ENCODE assay signal across 14 cellular contexts in the genomic region with DNA sequence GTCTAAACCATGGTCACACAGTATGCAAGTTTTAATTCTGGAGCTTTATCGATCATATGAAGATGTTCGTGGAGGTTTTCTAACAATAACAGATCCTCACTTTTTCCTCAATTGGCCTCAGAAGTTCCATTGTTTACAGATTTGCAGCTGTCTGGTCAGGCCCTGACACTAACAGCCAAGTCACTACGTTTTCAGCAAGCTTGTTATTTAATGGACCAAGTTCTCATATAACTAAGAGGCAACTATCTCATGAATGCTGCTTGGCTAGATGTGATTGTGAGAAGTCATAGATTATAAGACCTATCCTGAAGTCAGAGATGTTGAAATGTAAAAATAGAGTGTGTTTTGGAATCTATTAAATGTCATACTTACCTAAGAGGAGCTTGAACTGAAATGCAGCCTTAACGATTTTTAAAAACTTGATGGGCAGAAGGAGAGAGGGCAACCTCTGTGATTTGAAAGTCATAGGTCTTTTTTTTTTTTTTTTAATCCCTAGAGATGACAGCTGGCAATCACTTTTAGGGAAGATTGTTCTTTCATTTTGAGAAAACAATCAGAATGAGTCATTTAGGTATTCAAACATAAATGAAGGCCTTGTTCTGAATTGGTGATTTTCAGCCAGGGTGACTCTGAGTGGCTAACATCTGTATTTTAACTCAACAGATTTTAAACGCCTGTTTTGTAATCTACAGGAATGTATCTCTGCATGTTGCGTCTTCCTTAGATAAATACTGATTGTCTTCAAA. TPM values are rescaled to one million over a fixed set of nuclear protein-coding genes. Genes with fewer than 3 reads are reported as not detected.
A peak's percentile ranks its signal among the peaks of the same experiment; 100 is the strongest.
DNase-seq lines count a peak whose midpoint lies in the region; ATAC-seq, FAIRE-seq and TF ChIP-seq lines count a peak whose summit lies in the region.
"Had no signal": no experiment of that assay in that cellular context is flagged by ENCODE, and none has a peak within 500 bp of the region (broad histone marks: within the 10 kb centered on the region; RNA-seq: fewer than 3 reads in every experiment).

No MANE protein-coding gene starts in this region.

- H2AFZ ChIP-seq in fibroblast of lung (ENCODE audit: low read length), result peak overlapping the region; percentile 29

- ATAC-seq in GM19463 (IDR thresholded peaks at IDR 0.05; ENCODE audit: unreplicated experiment) (peak; percentile 68), HG03095 (IDR thresholded peaks at IDR 0.05; ENCODE audit: unreplicated experiment) (peak; percentile 62), HG03439 (IDR thresholded peaks at IDR 0.05; ENCODE audit: unreplicated experiment) (no peak), left lung (no peak)
- ATAC-seq: activated T-helper 17 cell treated with anti-CD3 and anti-CD28 coated beads, Interleukin-2, amount 50 U/mL, for 72 hours; left colon had no signal

- H3K4me2 ChIP-seq in fibroblast of lung (ENCODE audit: extremely low read depth, insufficient read depth, low read length), result no peak overlapping the region

- H3K27ac ChIP-seq in fibroblast of lung (ENCODE audit: insufficient read depth, low read length), result no peak overlapping the region
- H3K27ac ChIP-seq in left lung, result no peak overlapping the region
- H3K27ac ChIP-seq: skin epidermis, suprapubic skin had no signal

- H3K9ac ChIP-seq in fibroblast of lung (ENCODE audit: insufficient read depth, low read length), result no peak overlapping the region

- FAIRE-seq in urothelium cell line (lab: Jason Lieb, UNC), result no peak

- H3K4me3 ChIP-seq in GM12865 (ENCODE audit: low read depth, low read length) (no peak overlapping the region), fibroblast of lung (replicated peaks in 1 of 4; ENCODE audit: control extremely low read depth in 1 of 4, insufficient read depth in 1 of 4, low read depth in 3 of 4, low read length in 4 of 4) (no peak overlapping the region), left lung (no peak overlapping the region)
- H3K4me3 ChIP-seq: skin epidermis, suprapubic skin had no signal

- H4K20me1 ChIP-seq in fibroblast of lung (ENCODE audit: control insufficient read depth, extremely low read depth, insufficient read depth, low read length), result no peaks in the 10 kb centered on the region

- TF ChIP-seq CTCF in GM12865 (IDR thresholded peaks at IDR 0.05; ENCODE audit: insufficient read depth, low read depth, low read length, missing control alignments) (no peak), fibroblast of lung (conservative IDR thresholded peaks at IDR 0.05 in 1 of 2, IDR thresholded peaks at IDR 0.05 in 1 of 2; ENCODE audit: low read depth in 1 of 2, low read length in 2 of 2) (no peak), left lung (IDR thresholded peaks at IDR 0.05) (no peak)

- H3K4me1 ChIP-seq in fibroblast of lung (ENCODE audit: control insufficient read depth, extremely low read depth, insufficient read depth, low read length) (peaks cover 7% of the 10 kb centered on the region), left lung (peaks cover 7 to 15% of the 10 kb centered on the region in 2 donors)

- DNase-seq in GM12865 (ENCODE audit: low read depth), result peak; percentile 61
- peak in 1 of 2 donors; percentile 14 for DNase-seq in fibroblast of lung (ENCODE audit: low read depth in 2 of 2)
- DNase-seq in urothelium cell line (ENCODE audit: low spot score), result no peak
- DNase-seq in activated CD4-positive, CD25-positive, alpha-beta regulatory T cell treated with anti-CD3 and anti-CD28 coated beads, Interleukin-2, amount 50 U/mL, for 72 hours, result no peak
- no peak for DNase-seq in left lung
- DNase-seq: effector CD8-positive, alpha-beta T cell; NCI-H1092 had no signal

- no peaks in the 10 kb centered on the region for H3K79me2 ChIP-seq in fibroblast of lung (ENCODE audit: control insufficient read depth, insufficient read depth, low read length)

- H3K27me3 ChIP-seq in fibroblast of lung (ENCODE audit: control insufficient read depth, insufficient read depth, low read length), result no peaks in the 10 kb centered on the region
- H3K27me3 ChIP-seq in left lung, result no peaks in the 10 kb centered on the region
- H3K27me3 ChIP-seq: suprapubic skin had no signal

- intact Hi-C loops in left lung (cut with DNase I), result no loop called here

- H3K9me3 ChIP-seq in fibroblast of lung (ENCODE audit: control insufficient read depth, insufficient read depth, low read depth, low read length) (no peaks in the 10 kb centered on the region), left lung (no peaks in the 10 kb centered on the region)
- H3K9me3 ChIP-seq: suprapubic skin had no signal

- H3K36me3 ChIP-seq in fibroblast of lung (ENCODE audit: control insufficient read depth, insufficient read depth, low read length) (no peaks in the 10 kb centered on the region), left lung (no peaks in the 10 kb centered on the region)
- H3K36me3 ChIP-seq: suprapubic skin had no signal

RNA-seq across cellular contexts. Expression of a gene that starts 48.4 kb away (rescaled TPM):
- total RNA-seq in fibroblast of lung (6.3 and 6.4 TPM in 2 replicates), left lung (1 to 10 TPM; 8.1 to 9.3 TPM)
- 5.5 and 6.0 TPM in 2 replicates for polyA plus RNA-seq in fibroblast of lung
- polyA plus RNA-seq in fibroblast of lung (2012), result 3.2 and 3.5 TPM in 2 replicates
- 0.63 and 1.5 TPM in 2 replicates for polyA minus RNA-seq in fibroblast of lung (ENCODE audit: low replicate concordance)

Comparison
In these comparisons a context has a peak if more than half of its experiments do, and no peak if none do; other contexts are left out.
1. ATAC-seq: peak in GM19463 (single experiment) and HG03095 (single experiment); none in HG03439 (single experiment) and left lung (single experiment).